Comparison of ENCODE assay signal across 16 cellular contexts in the genomic region with DNA sequence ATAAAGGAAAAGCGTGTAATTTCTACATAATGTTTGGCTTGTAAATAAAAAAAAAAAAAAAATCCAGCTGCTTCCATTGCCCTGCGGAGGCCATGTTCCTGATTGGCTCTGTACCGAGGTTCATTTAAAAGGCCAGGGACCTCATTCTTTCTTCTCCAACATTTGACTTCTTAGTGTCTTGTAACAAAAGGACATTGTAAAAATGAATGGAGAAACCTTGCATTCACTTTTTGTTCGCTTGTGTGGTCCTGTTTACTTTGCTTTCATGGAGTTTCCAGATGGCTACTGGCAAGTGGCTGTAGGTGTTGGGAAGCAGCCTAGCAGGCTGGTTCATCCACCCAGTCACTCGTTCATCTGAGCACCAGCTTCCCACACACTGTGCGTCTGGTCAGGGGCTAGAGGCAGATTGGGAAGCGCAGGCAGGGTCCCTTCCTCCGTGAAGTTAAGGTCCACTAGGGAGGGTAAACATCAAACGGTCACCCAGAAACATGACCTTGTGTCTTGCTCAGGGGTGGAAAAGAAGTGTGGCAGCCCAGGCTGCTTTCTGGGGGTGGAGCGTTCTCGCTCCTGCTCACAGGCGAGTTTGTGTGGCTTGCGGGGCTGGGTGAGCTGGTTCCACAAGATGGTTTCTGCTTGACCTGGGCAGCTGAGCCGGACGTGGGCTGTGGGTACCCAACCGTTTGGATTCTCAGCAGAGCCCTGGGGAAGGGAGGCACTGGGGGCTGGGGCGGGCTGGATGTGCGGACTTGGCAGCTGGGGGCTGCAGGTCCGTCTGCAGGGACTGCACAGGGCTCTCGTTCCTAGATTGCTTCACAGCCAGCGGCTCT.
DNase-seq lines count a peak whose midpoint lies in the region; ATAC-seq and TF ChIP-seq lines count a peak whose summit lies in the region.
"Had no signal": no experiment of that assay in that cellular context is flagged by ENCODE, and none has a peak within 500 bp of the region (broad histone marks: within the 10 kb centered on the region; RNA-seq: fewer than 3 reads in every experiment).

No MANE protein-coding gene starts in this region.

- H3K27me3 Mint-ChIP-seq in MCF 10A (ENCODE audit: insufficient read depth, unreplicated experiment) (no peaks in the 10 kb centered on the region), neural progenitor cell (ENCODE audit: insufficient read depth, low read depth) (no peaks in the 10 kb centered on the region)
- H3K27me3 Mint-ChIP-seq: CD4-positive, CD25-positive, alpha-beta regulatory T cell had no signal

- no peaks in the 10 kb centered on the region for H3K79me2 ChIP-seq in neural progenitor cell (ENCODE audit: low read depth)

- H3K4me1 ChIP-seq in breast epithelium (no peaks in the 10 kb centered on the region), SJCRH30 (peaks cover 12% of the 10 kb centered on the region), neural progenitor cell (peaks cover 27% of the 10 kb centered on the region)
- H3K4me1 ChIP-seq: A549, Caco-2 had no signal

- peak; percentile 39 to 67 for DNase-seq in breast epithelium (ENCODE audit: low spot score in 2 of 2)
- DNase-seq in MCF 10A (ENCODE audit: unreplicated experiment), result no peak
- peak in 1 of 2 experiments; percentile 57 for DNase-seq in SJCRH30
- peak; percentile 28 for DNase-seq in neural progenitor cell (ENCODE audit: low spot score)
- DNase-seq in activated CD8-positive, alpha-beta memory T cell treated with anti-CD3 and anti-CD28 coated beads, Interleukin-2, amount 50 U/mL, for 4 hours, result no peak
- no peak for DNase-seq in stimulated activated CD4-positive, alpha-beta T cell treated with anti-CD3 and anti-CD28 coated beads, Interleukin-1b, Interleukin-23, amount 100 ng/mL, for 48 hours
- DNase-seq: Caco-2; CD4-positive, CD25-positive, alpha-beta regulatory T cell; DMS153; NCI-H1105 treated with DMSO at 0.1 percent for 48 hours; NCI-H1694 treated with DMSO at 0.1 percent for 48 hours; NCI-H748 treated with DMSO at 0.1 percent for 48 hours; OCI-M1; RPMI8226 had no signal

- H3K9me3 ChIP-seq in breast epithelium, result no peaks in the 10 kb centered on the region
- H3K9me3 ChIP-seq in SJCRH30 (replicated peaks), result no peaks in the 10 kb centered on the region
- no peaks in the 10 kb centered on the region for H3K9me3 ChIP-seq in neural progenitor cell (ENCODE audit: low read depth)
- H3K9me3 ChIP-seq: A549, Caco-2 had no signal

- peaks cover 6% of the 10 kb centered on the region for H3F3A ChIP-seq in neural progenitor cell (ENCODE audit: low read depth)

- H4K20me1 ChIP-seq in neural progenitor cell (ENCODE audit: low read depth), result peaks cover 47% of the 10 kb centered on the region

- POLR2A ChIA-PET in MCF 10A (lab: Yijun Ruan, JAX), result no interaction called here

- H3K36me3 ChIP-seq in breast epithelium, result no peaks in the 10 kb centered on the region
- H3K36me3 ChIP-seq in SJCRH30, result peaks cover 6% of the 10 kb centered on the region; the same call in 1 of the 2 replicates
- no peaks in the 10 kb centered on the region for H3K36me3 ChIP-seq in neural progenitor cell

- H3K9ac ChIP-seq in neural progenitor cell, result no peak overlapping the region

- H3K4me3 Mint-ChIP-seq in MCF 10A (ENCODE audit: unreplicated experiment), result no peak overlapping the region
- no peak overlapping the region for H3K4me3 Mint-ChIP-seq in neural progenitor cell
- H3K4me3 Mint-ChIP-seq: CD4-positive, CD25-positive, alpha-beta regulatory T cell had no signal

- H3K27ac Mint-ChIP-seq in MCF 10A (ENCODE audit: low read depth, unreplicated experiment), result no peak overlapping the region
- H3K27ac Mint-ChIP-seq in neural progenitor cell, result no peak overlapping the region
- H3K27ac Mint-ChIP-seq: CD4-positive, CD25-positive, alpha-beta regulatory T cell had no signal

- TF ChIP-seq POLR2A in breast epithelium (IDR thresholded peaks at IDR 0.05), result no peak

- intact Hi-C loops in breast epithelium (cut with DNase I; ENCODE audit: low total_unique reads) (no loop called here), MCF 10A (cut with micrococcal nuclease) (no loop called here)

- H3K27me3 ChIP-seq in breast epithelium (no peaks in the 10 kb centered on the region), SJCRH30 (no peaks in the 10 kb centered on the region), neural progenitor cell (no peaks in the 10 kb centered on the region)

- peaks cover 32% of the 10 kb centered on the region for H3K36me3 Mint-ChIP-seq in MCF 10A (ENCODE audit: insufficient read depth, unreplicated experiment)
- peaks cover 26% of the 10 kb centered on the region for H3K36me3 Mint-ChIP-seq in neural progenitor cell
- H3K36me3 Mint-ChIP-seq: CD4-positive, CD25-positive, alpha-beta regulatory T cell had no signal

- BruUV-seq in MCF 10A (replicated peaks; lab: Mats Ljungman, UMichigan), result no TSS peak

- peak overlapping the region; percentile 48 to 77 for H3K27ac ChIP-seq in breast epithelium
- H3K27ac ChIP-seq in SJCRH30, result peak overlapping the region; percentile 15; the same call in 1 of the 2 replicates
- no peak overlapping the region for H3K27ac ChIP-seq in neural progenitor cell
- H3K27ac ChIP-seq: A549 had no signal

- peak overlapping the region; percentile 35 for H3K4me2 ChIP-seq in neural progenitor cell
- H3K4me2 ChIP-seq: A549 had no signal

- no peak for ATAC-seq in HG02623 (IDR thresholded peaks at IDR 0.05; ENCODE audit: unreplicated experiment)
- ATAC-seq: A549 had no signal

- H3K4me1 Mint-ChIP-seq in MCF 10A (ENCODE audit: insufficient read depth, unreplicated experiment), result peaks cover 7% of the 10 kb centered on the region
- H3K4me1 Mint-ChIP-seq in neural progenitor cell, result peaks cover 26% of the 10 kb centered on the region
- H3K4me1 Mint-ChIP-seq: CD4-positive, CD25-positive, alpha-beta regulatory T cell had no signal

- H2AFZ ChIP-seq in neural progenitor cell (replicated peaks), result no peak overlapping the region

- H3K4me3 ChIP-seq in breast epithelium (peak overlapping the region in 1 of 3 donors; percentile 40), SJCRH30 (no peak overlapping the region), neural progenitor cell (no peak overlapping the region)
- H3K4me3 ChIP-seq: A549 had no signal

- CTCF ChIA-PET in MCF 10A (lab: Yijun Ruan, JAX), result interaction anchor here (0.6 to 1.9 kb wide), 6 partner anchors 8 to 623 kb away, joined by 3 to 6 read pairs (median 4); no protein-coding TSS in a partner anchor

- H3K9me3 Mint-ChIP-seq in MCF 10A (ENCODE audit: unreplicated experiment) (no peaks in the 10 kb centered on the region), neural progenitor cell (no peaks in the 10 kb centered on the region)

- TF ChIP-seq CTCF in breast epithelium (IDR thresholded peaks at IDR 0.05) (no peak), MCF 10A (IDR thresholded peaks at IDR 0.05; ENCODE audit: unreplicated experiment) (no peak), neural progenitor cell (IDR thresholded peaks at IDR 0.05) (no peak)

Comparison
In these comparisons a context has a peak if more than half of its experiments do, and no peak if none do; other contexts are left out.
1. DNase-seq: peak in breast epithelium (2 of 2) and neural progenitor cell (single experiment); none in MCF 10A (single experiment), activated CD8-positive, alpha-beta memory T cell treated with anti-CD3 and anti-CD28 coated beads, Interleukin-2, amount 50 U/mL, for 4 hours (single experiment) and stimulated activated CD4-positive, alpha-beta T cell treated with anti-CD3 and anti-CD28 coated beads, Interleukin-1b, Interleukin-23, amount 100 ng/mL, for 48 hours (single experiment).